24 cellular contexts compared by ENCODE assay signal in genomic region chr17:20096430-20096829, GRCh38.
"Had no signal": no experiment of that assay in that cellular context is flagged by ENCODE, and none has a peak within 500 bp of the region (broad histone marks: within the 10 kb centered on the region; RNA-seq: fewer than 3 reads in every experiment).

No MANE protein-coding gene starts in this region.

- DNase-seq: activated CD4-positive, CD25-positive, alpha-beta regulatory T cell treated with anti-CD3 and anti-CD28 coated beads, Interleukin-2, amount 50 U/mL, for 72 hours; activated CD8-positive, alpha-beta memory T cell treated with anti-CD3 and anti-CD28 coated beads, Interleukin-2, amount 50 U/mL, for 4 hours; activated naive CD4-positive, alpha-beta T cell treated with Interleukin-2 at 50 U/mL for 16 hours; activated naive CD8-positive, alpha-beta T cell treated with anti-CD3 and anti-CD28 coated beads for 36 hours; activated T-cell treated with anti-CD3 and anti-CD28 coated beads, Interleukin-2, amount 50 U/mL, for 24 hours; cerebellar nuclear complex; effector CD4-positive, alpha-beta T cell; foreskin fibroblast; immature natural killer cell; kidney glomerular epithelial cell; nephron progenitor cell; stimulated activated CD4-positive, alpha-beta T cell treated with anti-CD3 and anti-CD28 coated beads, Interleukin-15, amount 100 ng/mL, for 24 hours; stomach; T-helper 1 cell had no signal

- H3K4me2 ChIP-seq: hepatocyte, smooth muscle cell had no signal

- H3K9ac ChIP-seq: parathyroid adenoma had no signal

- H3K27ac ChIP-seq: hepatocyte, parathyroid adenoma, WERI-Rb-1 had no signal

- H3K27me3 ChIP-seq: breast epithelium, suprapubic skin, upper lobe of left lung had no signal

- H3K4me3 Mint-ChIP-seq: activated naive CD8-positive, alpha-beta T cell treated with anti-CD3 and anti-CD28 coated beads for 36 hours; activated T-cell treated with anti-CD3 and anti-CD28 coated beads, Interleukin-2, amount 50 U/mL, for 24 hours; activated T-helper 17 cell treated with anti-CD3 and anti-CD28 coated beads, Interleukin-2, amount 50 U/mL, for 72 hours; immature natural killer cell; memory B cell; nephron progenitor cell; stimulated activated memory B cell treated with anti-CD40 and anti-IgM and Interleukin-4, amounts not matched to agents 10 μg/mL and 1 μg/mL and 100 μg/mL, for 72 hours had no signal

- H3K9me3 Mint-ChIP-seq: activated naive CD8-positive, alpha-beta T cell treated with anti-CD3 and anti-CD28 coated beads for 36 hours; activated T-cell treated with anti-CD3 and anti-CD28 coated beads, Interleukin-2, amount 50 U/mL, for 24 hours; activated T-helper 17 cell treated with anti-CD3 and anti-CD28 coated beads, Interleukin-2, amount 50 U/mL, for 72 hours; immature natural killer cell; memory B cell; nephron progenitor cell; stimulated activated memory B cell treated with anti-CD40 and anti-IgM and Interleukin-4, amounts not matched to agents 10 μg/mL and 1 μg/mL and 100 μg/mL, for 72 hours had no signal

- H3K4me1 ChIP-seq: breast epithelium, upper lobe of left lung had no signal

- H3K4me1 Mint-ChIP-seq: activated naive CD8-positive, alpha-beta T cell treated with anti-CD3 and anti-CD28 coated beads for 36 hours; activated T-helper 17 cell treated with anti-CD3 and anti-CD28 coated beads, Interleukin-2, amount 50 U/mL, for 72 hours; stimulated activated memory B cell treated with anti-CD40 and anti-IgM and Interleukin-4, amounts not matched to agents 10 μg/mL and 1 μg/mL and 100 μg/mL, for 72 hours had no signal

- H3K27ac Mint-ChIP-seq: activated naive CD8-positive, alpha-beta T cell treated with anti-CD3 and anti-CD28 coated beads for 36 hours; activated T-cell treated with anti-CD3 and anti-CD28 coated beads, Interleukin-2, amount 50 U/mL, for 24 hours; activated T-helper 17 cell treated with anti-CD3 and anti-CD28 coated beads, Interleukin-2, amount 50 U/mL, for 72 hours; memory B cell; nephron progenitor cell; stimulated activated memory B cell treated with anti-CD40 and anti-IgM and Interleukin-4, amounts not matched to agents 10 μg/mL and 1 μg/mL and 100 μg/mL, for 72 hours had no signal

- H3K9me3 ChIP-seq: breast epithelium, stomach, suprapubic skin, upper lobe of left lung had no signal

- H3K36me3 Mint-ChIP-seq: activated naive CD8-positive, alpha-beta T cell treated with anti-CD3 and anti-CD28 coated beads for 36 hours; memory B cell; stimulated activated memory B cell treated with anti-CD40 and anti-IgM and Interleukin-4, amounts not matched to agents 10 μg/mL and 1 μg/mL and 100 μg/mL, for 72 hours had no signal

- H3K27me3 Mint-ChIP-seq: activated naive CD8-positive, alpha-beta T cell treated with anti-CD3 and anti-CD28 coated beads for 36 hours; activated T-cell treated with anti-CD3 and anti-CD28 coated beads, Interleukin-2, amount 50 U/mL, for 24 hours had no signal

- ATAC-seq: activated T-helper 17 cell treated with anti-CD3 and anti-CD28 coated beads, Interleukin-2, amount 50 U/mL, for 72 hours; stimulated activated memory B cell treated with anti-CD40 and anti-IgM and Interleukin-4, amounts not matched to agents 10 μg/mL and 1 μg/mL and 100 μg/mL, for 72 hours had no signal

- H3K36me3 ChIP-seq: breast epithelium, suprapubic skin, upper lobe of left lung, WERI-Rb-1 had no signal

- H2AFZ ChIP-seq: hepatocyte, parathyroid adenoma had no signal

- H3K4me3 ChIP-seq: breast epithelium, hepatocyte, smooth muscle cell, stomach, suprapubic skin, upper lobe of left lung had no signal
